ENCODE assay signal across 22 cellular contexts in the genomic region with DNA sequence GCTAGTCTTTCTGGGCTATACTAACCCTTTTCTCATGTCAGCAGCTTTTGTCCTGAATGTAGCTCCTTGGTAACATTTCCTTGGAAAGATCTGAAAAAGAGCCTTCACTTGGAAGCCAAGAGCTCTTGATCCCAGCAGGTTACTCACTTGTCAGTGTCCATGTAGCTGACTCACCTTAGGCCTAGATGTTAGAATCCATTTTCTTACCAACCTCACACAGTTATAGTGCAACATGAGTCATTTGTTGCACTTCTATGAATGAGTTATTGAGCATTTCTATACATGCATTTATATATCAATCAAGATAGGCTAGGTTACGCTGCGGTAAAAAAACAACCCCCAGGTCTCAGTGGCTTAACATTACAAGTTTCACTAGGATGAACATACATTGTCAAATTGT.
DNase-seq lines count a peak whose midpoint lies in the region; ATAC-seq and TF ChIP-seq lines count a peak whose summit lies in the region.
"Had no signal": no experiment of that assay in that cellular context is flagged by ENCODE, and none has a peak within 500 bp of the region (broad histone marks: within the 10 kb centered on the region; RNA-seq: fewer than 3 reads in every experiment).

No MANE protein-coding gene starts in this region.

- H3K4me2 ChIP-seq in PC-9, result peak overlapping the region; percentile 5; the same call in 1 of the 2 replicates

- no peaks in the 10 kb centered on the region for H4K20me1 ChIP-seq in PC-9 (ENCODE audit: insufficient read depth)

- H3K4me1 Mint-ChIP-seq in stimulated activated naive CD8-positive, alpha-beta T cell treated with anti-CD3 and anti-CD28 coated beads, Interleukin-15, amount 100 ng/mL, for 72 hours, result peaks cover 15% of the 10 kb centered on the region
- H3K4me1 Mint-ChIP-seq in stimulated activated effector memory CD8-positive, alpha-beta T cell treated with anti-CD3 and anti-CD28 coated beads, Interleukin-12 subunit alpha, Interleukin-12 subunit beta, amount 100 ng/mL, for 72 hours, result peaks cover 4% of the 10 kb centered on the region
- H3K4me1 Mint-ChIP-seq: CD14-positive monocyte, T-helper 17 cell had no signal

- CTCF ChIA-PET in PC-9 (lab: Charles Lee), result no interaction called here

- H3K27me3 ChIP-seq in PC-9 (ENCODE audit: insufficient read depth, low read depth) (no peaks in the 10 kb centered on the region), SJCRH30 (no peaks in the 10 kb centered on the region)
- H3K27me3 ChIP-seq: esophagus muscularis mucosa had no signal

- intact Hi-C loops in PC-9 (cut with micrococcal nuclease; ENCODE audit: unreplicated experiment), result no loop called here

- H3K79me2 ChIP-seq in PC-9 (ENCODE audit: low read depth), result no peaks in the 10 kb centered on the region

- H3K9me3 ChIP-seq in PC-9 (ENCODE audit: insufficient read depth, low read depth) (peaks cover 5% of the 10 kb centered on the region; the same call in 1 of the 2 replicates), SJCRH30 (replicated peaks) (no peaks in the 10 kb centered on the region)
- H3K9me3 ChIP-seq: esophagus muscularis mucosa had no signal

- H3K4me3 Mint-ChIP-seq in stimulated activated naive CD8-positive, alpha-beta T cell treated with anti-CD3 and anti-CD28 coated beads, Interleukin-15, amount 100 ng/mL, for 72 hours, result no peak overlapping the region
- H3K4me3 Mint-ChIP-seq in stimulated activated effector memory CD8-positive, alpha-beta T cell treated with anti-CD3 and anti-CD28 coated beads, Interleukin-12 subunit alpha, Interleukin-12 subunit beta, amount 100 ng/mL, for 72 hours, result no peak overlapping the region
- H3K4me3 Mint-ChIP-seq: CD14-positive monocyte; stimulated activated naive B cell treated with anti-CD40 and anti-IgM and Interleukin-4, amounts not matched to agents 10 μg/mL and 1 μg/mL and 100 μg/mL, for 72 hours; T-helper 17 cell had no signal

- H3K36me3 ChIP-seq in PC-9 (ENCODE audit: low read depth), result no peaks in the 10 kb centered on the region
- H3K36me3 ChIP-seq in SJCRH30, result no peaks in the 10 kb centered on the region
- H3K36me3 ChIP-seq: esophagus muscularis mucosa had no signal

- H2AFZ ChIP-seq in PC-9, result 0 out of 2 replicates have a peak overlapping the region, but pooled peaks have one; percentile 58

- no TSS peak for BruUV-seq in PC-9 (replicated peaks; lab: Mats Ljungman, UMichigan)

- H3K27me3 Mint-ChIP-seq in stimulated activated naive CD8-positive, alpha-beta T cell treated with anti-CD3 and anti-CD28 coated beads, Interleukin-15, amount 100 ng/mL, for 72 hours, result no peaks in the 10 kb centered on the region

- POLR2A ChIA-PET in PC-9 (lab: Charles Lee; ENCODE audit: unreplicated experiment), result no interaction called here

- peaks cover 9% of the 10 kb centered on the region; the same call in 1 of the 2 replicates for H3F3A ChIP-seq in PC-9 (ENCODE audit: insufficient read depth, low read depth)

- H3K27ac ChIP-seq in PC-9 (no peak overlapping the region), epithelial cell of prostate (peak overlapping the region; percentile 58), SJCRH30 (no peak overlapping the region)
- H3K27ac ChIP-seq: esophagus muscularis mucosa, VCaP had no signal

- no peaks in the 10 kb centered on the region; the same call in none of the 2 replicates for H3K9me2 ChIP-seq in PC-9 (ENCODE audit: insufficient read depth)

- no peaks in the 10 kb centered on the region for H3K36me3 Mint-ChIP-seq in stimulated activated effector memory CD8-positive, alpha-beta T cell treated with anti-CD3 and anti-CD28 coated beads, Interleukin-12 subunit alpha, Interleukin-12 subunit beta, amount 100 ng/mL, for 72 hours
- H3K36me3 Mint-ChIP-seq: CD14-positive monocyte; stimulated activated naive B cell treated with anti-CD40 and anti-IgM and Interleukin-4, amounts not matched to agents 10 μg/mL and 1 μg/mL and 100 μg/mL, for 72 hours had no signal

- no peak overlapping the region for H3K4me3 ChIP-seq in PC-9
- H3K4me3 ChIP-seq in SJCRH30, result no peak overlapping the region
- H3K4me3 ChIP-seq: esophagus muscularis mucosa had no signal

- H3K4me1 ChIP-seq in PC-9 (replicated peaks; ENCODE audit: insufficient read depth) (peaks cover 33% of the 10 kb centered on the region), SJCRH30 (peaks cover 3% of the 10 kb centered on the region; the same call in 1 of the 2 replicates)

- ATAC-seq in stimulated activated naive CD8-positive, alpha-beta T cell treated with anti-CD3 and anti-CD28 coated beads, Interleukin-15, amount 100 ng/mL, for 72 hours, result peak; percentile 71
- no peak for ATAC-seq in stimulated activated naive CD8-positive, alpha-beta T cell treated with anti-CD3 and anti-CD28 coated beads, Interleukin-15, Interleukin-2, amounts not matched to agents 100 U/mL and 50 U/mL, for 24 hours
- ATAC-seq in stimulated activated effector memory CD8-positive, alpha-beta T cell treated with anti-CD3 and anti-CD28 coated beads, Interleukin-12 subunit alpha, Interleukin-12 subunit beta, amount 100 ng/mL, for 72 hours, result peak; percentile 84
- no peak for ATAC-seq in GM18868 (IDR thresholded peaks at IDR 0.05; ENCODE audit: unreplicated experiment)
- ATAC-seq: T-helper 17 cell had no signal

- no peak for TF ChIP-seq CTCF in PC-9 (conservative IDR thresholded peaks at IDR 0.05)

- DNase-seq in stimulated activated naive CD8-positive, alpha-beta T cell treated with anti-CD3 and anti-CD28 coated beads, Interleukin-15, amount 100 ng/mL, for 72 hours, result no peak
- DNase-seq in stimulated activated naive CD8-positive, alpha-beta T cell treated with anti-CD3 and anti-CD28 coated beads, Interleukin-15, Interleukin-2, amounts not matched to agents 100 U/mL and 50 U/mL, for 24 hours, result no peak
- peak in 1 of 2 experiments; percentile 58 for DNase-seq in PC-9
- no peak for DNase-seq in epithelial cell of prostate (ENCODE audit: low read depth, low spot score)
- DNase-seq in stimulated activated effector memory CD8-positive, alpha-beta T cell treated with anti-CD3 and anti-CD28 coated beads, Interleukin-12 subunit alpha, Interleukin-12 subunit beta, amount 100 ng/mL, for 72 hours (ENCODE audit: low spot score in 2 of 2), result no peak
- no peak for DNase-seq in SJCRH30
- DNase-seq in activated naive CD4-positive, alpha-beta T cell treated with anti-CD3 and anti-CD28 coated beads, Interleukin-2, amount 50 U/mL, for 16 hours, result no peak
- DNase-seq: activated naive CD4-positive, alpha-beta T cell; mesendoderm; NCI-H1048; NCI-H1930; NCI-H446; nucleus accumbens; OCI-M1; SIG-M5; small intestine; stimulated activated naive B cell treated with anti-CD40 and anti-IgM and Interleukin-4, amounts not matched to agents 10 μg/mL and 1 μg/mL and 100 μg/mL, for 72 hours; T-helper 17 cell had no signal

- no peaks in the 10 kb centered on the region for H3K9me3 Mint-ChIP-seq in stimulated activated naive CD8-positive, alpha-beta T cell treated with anti-CD3 and anti-CD28 coated beads, Interleukin-15, amount 100 ng/mL, for 72 hours
- H3K9me3 Mint-ChIP-seq in stimulated activated effector memory CD8-positive, alpha-beta T cell treated with anti-CD3 and anti-CD28 coated beads, Interleukin-12 subunit alpha, Interleukin-12 subunit beta, amount 100 ng/mL, for 72 hours, result no peaks in the 10 kb centered on the region
- H3K9me3 Mint-ChIP-seq: CD14-positive monocyte; stimulated activated naive B cell treated with anti-CD40 and anti-IgM and Interleukin-4, amounts not matched to agents 10 μg/mL and 1 μg/mL and 100 μg/mL, for 72 hours had no signal

- no peak overlapping the region for H3K27ac Mint-ChIP-seq in stimulated activated naive CD8-positive, alpha-beta T cell treated with anti-CD3 and anti-CD28 coated beads, Interleukin-15, amount 100 ng/mL, for 72 hours
- H3K27ac Mint-ChIP-seq in stimulated activated effector memory CD8-positive, alpha-beta T cell treated with anti-CD3 and anti-CD28 coated beads, Interleukin-12 subunit alpha, Interleukin-12 subunit beta, amount 100 ng/mL, for 72 hours, result no peak overlapping the region
- H3K27ac Mint-ChIP-seq: CD14-positive monocyte; stimulated activated naive B cell treated with anti-CD40 and anti-IgM and Interleukin-4, amounts not matched to agents 10 μg/mL and 1 μg/mL and 100 μg/mL, for 72 hours; T-helper 17 cell had no signal

Comparison
In these comparisons a context has a peak if more than half of its experiments do, and no peak if none do; other contexts are left out.
1. ATAC-seq: peak in stimulated activated naive CD8-positive, alpha-beta T cell treated with anti-CD3 and anti-CD28 coated beads, Interleukin-15, amount 100 ng/mL, for 72 hours (single experiment) and stimulated activated effector memory CD8-positive, alpha-beta T cell treated with anti-CD3 and anti-CD28 coated beads, Interleukin-12 subunit alpha, Interleukin-12 subunit beta, amount 100 ng/mL, for 72 hours (single experiment); none in stimulated activated naive CD8-positive, alpha-beta T cell treated with anti-CD3 and anti-CD28 coated beads, Interleukin-15, Interleukin-2, amounts not matched to agents 100 U/mL and 50 U/mL, for 24 hours (single experiment) and GM18868 (single experiment).